Comparison of ENCODE assay signal across 8 cellular contexts in the genomic region with DNA sequence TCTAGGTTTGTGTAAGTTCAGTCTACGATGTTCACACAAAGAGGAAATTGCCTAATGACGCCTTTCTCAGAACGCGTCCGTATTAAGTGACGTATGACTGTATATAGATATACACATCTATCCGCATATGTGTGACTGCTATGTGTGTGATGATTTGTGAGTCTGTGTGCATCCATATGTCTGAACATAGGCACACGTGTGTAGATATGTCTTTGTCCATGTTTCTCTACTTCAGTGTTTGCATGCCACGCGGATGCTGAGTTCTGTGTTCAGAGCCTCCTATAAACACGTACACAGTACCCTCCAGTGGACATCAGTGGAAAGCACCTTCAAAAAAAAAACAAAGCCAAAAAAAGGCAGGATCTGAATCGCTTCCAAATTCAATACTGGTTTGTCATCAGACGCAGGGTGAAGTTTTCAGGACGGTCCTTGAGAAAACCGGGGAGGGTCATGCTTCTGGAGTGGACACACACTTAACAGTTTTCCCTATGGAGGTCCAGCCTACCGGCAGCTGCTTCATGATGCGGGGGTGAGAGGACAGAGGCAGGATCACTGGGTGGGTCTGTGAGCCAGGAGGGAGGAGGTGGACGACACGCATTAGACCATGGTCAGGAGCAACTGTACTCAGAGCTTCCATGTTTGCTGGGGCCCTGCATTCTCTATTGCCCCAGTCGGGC. TPM values are rescaled to one million over a fixed set of nuclear protein-coding genes. Genes with fewer than 3 reads are reported as not detected.
DNase-seq lines count a peak whose midpoint lies in the region; ATAC-seq and TF ChIP-seq lines count a peak whose summit lies in the region.

No MANE protein-coding gene starts in this region.

- DNase-seq in 8988T (peak; percentile 34), GM04504 (ENCODE audit: low read depth) (peak; percentile 69), NCI-H345 (lab: John Stamatoyannopoulos, UW) (peak; percentile 55), ovary (peak; percentile 40 to 54 (median 51)), posterior vena cava (ENCODE audit: low spot score) (no peak)
- no peak for DNase-seq in activated T-cell treated with anti-CD3 and anti-CD28 coated beads, Interleukin-2, amount 50 U/mL, for 4 hours

- H3K4me3 ChIP-seq in gastroesophageal sphincter (no peak overlapping the region), ovary (no peak overlapping the region)

- H3K9me3 ChIP-seq in gastroesophageal sphincter: no peaks in the 10 kb centered on the region
- no peaks in the 10 kb centered on the region for H3K9me3 ChIP-seq in ovary

- H3K4me1 Mint-ChIP-seq in activated T-cell treated with anti-CD3 and anti-CD28 coated beads, Interleukin-2, amount 50 U/mL, for 4 hours (ENCODE audit: low read depth): peaks cover 5% of the 10 kb centered on the region

- H3K27me3 Mint-ChIP-seq in activated T-cell treated with anti-CD3 and anti-CD28 coated beads, Interleukin-2, amount 50 U/mL, for 4 hours (ENCODE audit: low read depth): peaks cover 2% of the 10 kb centered on the region

- TF ChIP-seq POLR2A in gastroesophageal sphincter (IDR thresholded peaks at IDR 0.05) (no peak), ovary (IDR thresholded peaks at IDR 0.05) (no peak)

- H3K36me3 ChIP-seq in gastroesophageal sphincter (no peaks in the 10 kb centered on the region), ovary (no peaks in the 10 kb centered on the region)

- intact Hi-C loops in ovary (cut with DNase I): loop anchor here (5.0 to 10.0 kb wide), 6 partner anchors 52 to 451 kb away; no protein-coding TSS in a partner anchor
- intact Hi-C loops in posterior vena cava (cut with DNase I): loop anchor here (5.0 to 10.0 kb wide), 3 partner anchors 278 to 618 kb away; no protein-coding TSS in a partner anchor

- TF ChIP-seq EP300 in gastroesophageal sphincter (IDR thresholded peaks at IDR 0.05) (no peak), ovary (IDR thresholded peaks at IDR 0.05) (no peak)

- H3K27me3 ChIP-seq in gastroesophageal sphincter: no peaks in the 10 kb centered on the region
- no peaks in the 10 kb centered on the region for H3K27me3 ChIP-seq in ovary

- peak; percentile 59 for ATAC-seq in HG03097 (IDR thresholded peaks at IDR 0.05; ENCODE audit: low FRiP score, unreplicated experiment)
- peak; percentile 33 to 43 for ATAC-seq in activated T-cell treated with anti-CD3 and anti-CD28 coated beads, Interleukin-2, amount 50 U/mL, for 4 hours
- ATAC-seq in gastroesophageal sphincter: peak; percentile 59

- H3K36me3 Mint-ChIP-seq in activated T-cell treated with anti-CD3 and anti-CD28 coated beads, Interleukin-2, amount 50 U/mL, for 4 hours (ENCODE audit: insufficient read depth): no peaks in the 10 kb centered on the region

- H3K27ac ChIP-seq in gastroesophageal sphincter: peak overlapping the region in 1 of 4 donors; percentile 28
- H3K27ac ChIP-seq in ovary: no peak overlapping the region

- H3K4me1 ChIP-seq in gastroesophageal sphincter: peaks cover 0 to 27% (median 4%) of the 10 kb centered on the region in 3 donors
- H3K4me1 ChIP-seq in ovary (ENCODE audit: insufficient read depth): peaks cover 8% of the 10 kb centered on the region

- TF ChIP-seq CTCF in gastroesophageal sphincter (IDR thresholded peaks at IDR 0.05) (peak in 3 of 4 experiments; percentile 56 to 72 (median 60)), ovary (IDR thresholded peaks at IDR 0.05) (peak; percentile 48 to 63 (median 55))

- 8 to 33% methylated on average over 4 to 18 of the region's 20 CpGs for WGBS in gastroesophageal sphincter (ENCODE audit: low coverage in 1 of 2), 2 donors
- 31 to 35% (median 35%) methylated on average over 20 of the region's 20 CpGs for WGBS in ovary, 3 donors

- peak overlapping the region; percentile 55 for H3K4me3 Mint-ChIP-seq in activated T-cell treated with anti-CD3 and anti-CD28 coated beads, Interleukin-2, amount 50 U/mL, for 4 hours

- no peaks in the 10 kb centered on the region for H3K9me3 Mint-ChIP-seq in activated T-cell treated with anti-CD3 and anti-CD28 coated beads, Interleukin-2, amount 50 U/mL, for 4 hours

RNA-seq across cellular contexts. Expression of gene ALDH1B1, which starts 29.5 kb away (rescaled TPM):
- total RNA-seq in activated T-cell treated with anti-CD3 and anti-CD28 coated beads, Interleukin-2, amount 50 U/mL, for 4 hours: 10 to 100 TPM; 15.7 to 26.9 (median 22.0) TPM
- 100 to 1,000 TPM; 130 to 432 (median 156) TPM for total RNA-seq in gastroesophageal sphincter
- total RNA-seq in ovary: 10 to 100 TPM in 6 of 7 donors, 1 to 10 TPM in 1; 7.9 to 47.2 (median 24.3) TPM
- polyA plus RNA-seq in ovary: 10 to 100 TPM; 11.8 to 45.4 TPM
- 100 to 1,000 TPM; 200 to 217 TPM for total RNA-seq in posterior vena cava

Comparison
In these comparisons a context has a peak if more than half of its experiments do, and no peak if none do; other contexts are left out.
1. DNase-seq: peak in 8988T (single experiment), GM04504 (single experiment), NCI-H345 (single experiment) and ovary (5 of 5); none in activated T-cell treated with anti-CD3 and anti-CD28 coated beads, Interleukin-2, amount 50 U/mL, for 4 hours (single experiment) and posterior vena cava (single experiment).
2. Peak in every context shown above with its lines, with median percentiles within 50 percentile points of each other: ATAC-seq.